ENCODE assay signal across 28 cellular contexts in genomic region chr2:86580560-86580959, GRCh38.
"Had no signal": no experiment of that assay in that cellular context is flagged by ENCODE, and none has a peak within 500 bp of the region (broad histone marks: within the 10 kb centered on the region; RNA-seq: fewer than 3 reads in every experiment).

No MANE protein-coding gene starts in this region.

- ATAC-seq: natural killer cell; psoas muscle; right cardiac atrium; right lobe of liver; stimulated activated memory B cell treated with anti-CD40 and anti-IgM and Interleukin-4, amounts not matched to agents 10 μg/mL and 1 μg/mL and 100 μg/mL, for 72 hours; stimulated activated naive CD8-positive, alpha-beta T cell treated with anti-CD3 and anti-CD28 coated beads, Interleukin-15, amount 100 ng/mL, for 72 hours; stimulated activated naive CD8-positive, alpha-beta T cell treated with anti-CD3 and anti-CD28 coated beads, Interleukin-15, Interleukin-2, amounts not matched to agents 100 U/mL and 50 U/mL, for 24 hours; upper lobe of right lung had no signal

- H3K27ac ChIP-seq: neural progenitor cell, ovary, parathyroid adenoma, psoas muscle, right lobe of liver, sigmoid colon, spleen, suprapubic skin, testis, tibial artery, transverse colon, upper lobe of right lung, uterus had no signal

- H3K27me3 ChIP-seq: neural progenitor cell, ovary, right lobe of liver, sigmoid colon, spleen, suprapubic skin, testis, tibial artery, transverse colon, upper lobe of right lung, uterus had no signal

- H3K4me1 ChIP-seq: neural progenitor cell, parathyroid adenoma, psoas muscle, right lobe of liver, sigmoid colon, testis, transverse colon, upper lobe of right lung, uterus had no signal

- H3K36me3 ChIP-seq: neural progenitor cell, ovary, right lobe of liver, sigmoid colon, spleen, suprapubic skin, tibial artery, transverse colon, upper lobe of right lung, uterus had no signal

- H3K4me2 ChIP-seq: neural progenitor cell, smooth muscle cell had no signal

- H3K9me3 ChIP-seq: ovary, psoas muscle, right lobe of liver, sigmoid colon, suprapubic skin, testis, tibial artery, transverse colon, upper lobe of right lung, uterus had no signal

- H3K9ac ChIP-seq: neural progenitor cell, parathyroid adenoma had no signal

- H2AFZ ChIP-seq: neural progenitor cell, parathyroid adenoma had no signal

- H3K79me2 ChIP-seq: parathyroid adenoma had no signal

- DNase-seq: natural killer cell; occipital lobe; ovary; posterior cingulate gyrus; psoas muscle; right cardiac atrium; right lobe of liver; sigmoid colon; spleen; stimulated activated CD4-positive, alpha-beta T cell treated with anti-CD3 and anti-CD28 coated beads, Interleukin-12 subunit alpha, Interleukin-12 subunit beta, amount 100 ng/mL, for 4 hours; stimulated activated CD4-positive, alpha-beta T cell treated with anti-CD3 and anti-CD28 coated beads, Interleukin-1b, Interleukin-23, amount 100 ng/mL, for 48 hours; stimulated activated CD4-positive, alpha-beta T cell treated with anti-CD3 and anti-CD28 coated beads, Interleukin-4, amount 100 ng/mL, for 1 hour; stimulated activated CD4-positive, alpha-beta T cell treated with anti-CD3 and anti-CD28 coated beads, Interleukin-4, amount 100 ng/mL, for 4 hours; stimulated activated CD8-positive, alpha-beta memory T cell treated with anti-CD3 and anti-CD28 coated beads, Interleukin-4, amount 100 ng/mL, for 48 hours; stimulated activated naive CD4-positive, alpha-beta T cell; stimulated activated naive CD8-positive, alpha-beta T cell treated with anti-CD3 and anti-CD28 coated beads, Interleukin-15, amount 100 ng/mL, for 72 hours; stimulated activated naive CD8-positive, alpha-beta T cell treated with anti-CD3 and anti-CD28 coated beads, Interleukin-15, Interleukin-2, amounts not matched to agents 100 U/mL and 50 U/mL, for 24 hours; substantia nigra; testis; tibial artery; transverse colon; upper lobe of right lung; uterus had no signal

- H3K4me3 ChIP-seq: neural progenitor cell, ovary, psoas muscle, right lobe of liver, sigmoid colon, smooth muscle cell, spleen, suprapubic skin, testis, tibial artery, transverse colon, upper lobe of right lung, uterus had no signal
